ENCODE assay signal across 20 cellular contexts in the genomic region with DNA sequence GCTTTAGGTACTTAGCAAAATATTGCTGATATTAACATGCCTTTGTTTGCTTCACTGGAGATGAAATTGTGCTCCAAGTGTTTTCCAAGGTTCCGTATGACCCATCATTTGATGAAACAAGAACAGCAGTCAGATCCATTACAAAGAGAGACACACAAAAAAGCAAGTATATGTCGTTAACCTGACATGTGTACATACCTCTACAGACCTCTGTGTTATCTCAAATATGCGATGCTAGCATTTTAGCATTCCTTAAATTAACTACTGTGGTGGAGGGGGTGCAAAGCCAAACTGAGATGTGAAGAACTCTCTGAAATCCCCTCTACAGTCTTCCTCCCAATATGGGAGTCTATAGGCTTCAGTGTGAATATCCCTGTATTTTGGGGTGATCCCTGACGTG.
"Had no signal": no experiment of that assay in that cellular context is flagged by ENCODE, and none has a peak within 500 bp of the region (broad histone marks: within the 10 kb centered on the region; RNA-seq: fewer than 3 reads in every experiment).

No MANE protein-coding gene starts in this region.

- H3K4me1 ChIP-seq: Peyer's patch had no signal

- H3K27ac ChIP-seq: brain microvascular endothelial cell, cardiac muscle cell, Peyer's patch, RWPE1, SJCRH30 had no signal

- H3K9me3 Mint-ChIP-seq: activated CD4-positive, alpha-beta T cell treated with anti-CD3 and anti-CD28 coated beads, Interleukin-2, amount 10 ng/mL, durations not matched to agents 7 days and 5 days; activated naive CD4-positive, alpha-beta T cell treated with anti-CD3 and anti-CD28 coated beads, Interleukin-2, amount 50 U/mL, for 24 hours; activated T-cell treated with anti-CD3 and anti-CD28 coated beads, Interleukin-2, amount 50 U/mL, for 4 hours had no signal

- H3K9me3 ChIP-seq: Peyer's patch, SJCRH30, SK-N-SH had no signal

- H3K4me3 Mint-ChIP-seq: activated CD4-positive, alpha-beta T cell treated with anti-CD3 and anti-CD28 coated beads, Interleukin-2, amount 10 ng/mL, durations not matched to agents 7 days and 5 days; activated CD8-positive, alpha-beta memory T cell treated with anti-CD3 and anti-CD28 coated beads, Interleukin-2, amount 10 ng/mL, durations not matched to agents 7 days and 5 days; activated T-cell treated with anti-CD3 and anti-CD28 coated beads, Interleukin-2, amount 50 U/mL, for 4 hours; WTC11 had no signal

- H3K27ac Mint-ChIP-seq: activated CD4-positive, alpha-beta T cell treated with anti-CD3 and anti-CD28 coated beads, Interleukin-2, amount 10 ng/mL, durations not matched to agents 7 days and 5 days; WTC11 had no signal

- DNase-seq: activated CD4-positive, alpha-beta T cell treated with anti-CD3 and anti-CD28 coated beads, Interleukin-2, amount 10 ng/mL, durations not matched to agents 7 days and 5 days; activated CD4-positive, CD25-positive, alpha-beta regulatory T cell treated with anti-CD3 and anti-CD28 coated beads, Interleukin-2, amount 50 U/mL, for 72 hours; activated CD8-positive, alpha-beta memory T cell treated with anti-CD3 and anti-CD28 coated beads, Interleukin-2, amount 10 ng/mL, durations not matched to agents 7 days and 5 days; activated effector memory CD4-positive, alpha-beta T cell treated with Interleukin-2 at 50 U/mL for 16 hours; activated naive CD4-positive, alpha-beta T cell; activated T-cell treated with anti-CD3 and anti-CD28 coated beads, Interleukin-2, amount 50 U/mL, for 4 hours; brain microvascular endothelial cell; MM.1S; NCI-H1105; NCI-H1436; NCI-H187; NCI-H524; Peyer's patch; Right ventricle myocardium superior; SJCRH30; SK-N-SH had no signal

- H3K4me3 ChIP-seq: cardiac muscle cell, Peyer's patch, SJCRH30 had no signal

- H3K9ac ChIP-seq: SK-N-SH had no signal

- ATAC-seq: WTC11 had no signal

- H3K36me3 ChIP-seq: brain microvascular endothelial cell, cardiac muscle cell, Peyer's patch, SJCRH30 had no signal

- H3K27me3 ChIP-seq: brain microvascular endothelial cell, cardiac muscle cell, Peyer's patch, SJCRH30 had no signal

- H3K4me2 ChIP-seq: SK-N-SH had no signal

- H3K36me3 Mint-ChIP-seq: activated CD8-positive, alpha-beta memory T cell treated with anti-CD3 and anti-CD28 coated beads, Interleukin-2, amount 10 ng/mL, durations not matched to agents 7 days and 5 days; activated naive CD4-positive, alpha-beta T cell treated with anti-CD3 and anti-CD28 coated beads, Interleukin-2, amount 50 U/mL, for 24 hours had no signal

- H3K27me3 Mint-ChIP-seq: activated CD4-positive, alpha-beta T cell treated with anti-CD3 and anti-CD28 coated beads, Interleukin-2, amount 10 ng/mL, durations not matched to agents 7 days and 5 days; activated CD8-positive, alpha-beta memory T cell treated with anti-CD3 and anti-CD28 coated beads, Interleukin-2, amount 10 ng/mL, durations not matched to agents 7 days and 5 days; activated naive CD4-positive, alpha-beta T cell treated with anti-CD3 and anti-CD28 coated beads, Interleukin-2, amount 50 U/mL, for 24 hours had no signal
